7 cellular contexts compared by ENCODE assay signal in genomic region chr2:163046615-163047014, GRCh38.
"Had no signal": no experiment of that assay in that cellular context is flagged by ENCODE, and none has a peak within 500 bp of the region (broad histone marks: within the 10 kb centered on the region; RNA-seq: fewer than 3 reads in every experiment).

No MANE protein-coding gene starts in this region.

- H3K4me3 ChIP-seq: GM12878 had no signal

- DNase-seq: GDM1, GF-D8 had no signal

- ATAC-seq: GM12878 had no signal

- FAIRE-seq: GM12878, GM12891, GM12892, GM18507, GM19239 had no signal
